ENCODE assay signal across 15 cellular contexts in the genomic region with DNA sequence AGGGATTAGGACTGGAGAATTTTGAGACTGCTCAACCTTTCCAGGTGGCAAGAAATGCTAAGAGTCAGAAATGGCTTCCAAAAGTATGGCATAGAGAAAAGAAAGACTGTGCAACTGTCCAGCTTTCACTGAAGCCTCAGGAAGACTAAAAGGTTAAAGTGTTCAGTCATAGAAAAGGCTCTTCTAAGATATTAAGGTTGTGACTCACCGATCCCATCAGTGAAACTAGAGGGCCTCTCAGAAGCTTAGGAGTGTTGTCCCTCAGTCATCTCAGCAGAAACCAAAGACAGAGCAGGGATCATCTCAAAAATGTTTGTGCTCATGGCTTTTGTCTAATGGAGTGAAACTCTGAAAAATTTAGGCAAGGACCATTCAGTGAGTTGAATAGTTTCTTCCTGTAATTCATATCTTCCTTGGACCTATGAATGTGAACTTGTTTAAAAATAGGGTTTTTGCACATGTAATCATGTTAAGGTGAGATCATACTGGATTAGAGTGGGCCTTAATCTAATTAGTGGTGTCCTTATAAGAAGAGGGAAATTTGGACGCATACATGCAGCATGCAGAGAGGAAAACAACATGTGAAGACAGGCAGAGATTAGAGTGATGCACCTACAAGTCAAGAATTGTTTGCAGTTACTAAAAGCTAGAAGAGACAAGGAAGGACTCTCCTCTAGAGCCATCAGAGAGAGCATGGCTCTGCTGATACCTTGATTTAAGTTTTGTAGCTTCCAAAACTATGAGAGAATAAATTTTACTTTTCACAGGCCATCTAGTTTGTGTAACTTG.
A peak's percentile ranks its signal among the peaks of the same experiment; 100 is the strongest.
DNase-seq lines count a peak whose midpoint lies in the region; ATAC-seq and TF ChIP-seq lines count a peak whose summit lies in the region.
"Had no signal": no experiment of that assay in that cellular context is flagged by ENCODE, and none has a peak within 500 bp of the region (broad histone marks: within the 10 kb centered on the region; RNA-seq: fewer than 3 reads in every experiment).

No MANE protein-coding gene starts in this region.

- ATAC-seq in left lung: peak; percentile 30
- ATAC-seq in HG02610 (IDR thresholded peaks at IDR 0.05; ENCODE audit: unreplicated experiment): no peak
- ATAC-seq: activated T-helper 17 cell treated with anti-CD3 and anti-CD28 coated beads, Interleukin-2, amount 50 U/mL, for 72 hours had no signal

- DNase-seq in COLO829 (ENCODE audit: low spot score) (peak; percentile 12), NCI-H82 treated with DMSO at 0.1 percent for 48 hours (lab: John Stamatoyannopoulos, UW; ENCODE audit: unreplicated experiment) (peak; percentile 90), dermis blood vessel endothelial cell (peak; percentile 29), left lung (no peak), NCI-H524 (lab: John Stamatoyannopoulos, UW) (no peak), NCI-H1694 treated with DMSO at 0.1 percent for 48 hours (lab: John Stamatoyannopoulos, UW) (no peak), NCI-H2171 treated with DMSO at 0.1 percent for 48 hours (lab: John Stamatoyannopoulos, UW) (no peak)
- DNase-seq: activated CD4-positive, alpha-beta memory T cell treated with anti-CD3 and anti-CD28 coated beads for 36 hours; kidney glomerular epithelial cell; MM.1S; NCI-H2107 had no signal

- no peaks in the 10 kb centered on the region for H3K4me1 ChIP-seq in left lung
- H3K4me1 ChIP-seq: ascending aorta had no signal

- H3K4me3 ChIP-seq in left lung: no peak overlapping the region
- H3K4me3 ChIP-seq: ascending aorta had no signal

- H3K27me3 ChIP-seq in left lung: no peaks in the 10 kb centered on the region
- H3K27me3 ChIP-seq: ascending aorta had no signal

- H3K36me3 ChIP-seq in left lung: no peaks in the 10 kb centered on the region
- H3K36me3 ChIP-seq: ascending aorta had no signal

- no peak overlapping the region for H3K27ac ChIP-seq in left lung
- H3K27ac ChIP-seq: ascending aorta, C4-2B had no signal

- no peaks in the 10 kb centered on the region for H3K9me3 ChIP-seq in left lung
- H3K9me3 ChIP-seq: ascending aorta had no signal

- no peak for TF ChIP-seq CTCF in left lung (IDR thresholded peaks at IDR 0.05)

- intact Hi-C loops in left lung (cut with DNase I): no loop called here

Comparison
In these comparisons a context has a peak if more than half of its experiments do, and no peak if none do; other contexts are left out.
1. DNase-seq: peak in COLO829 (single experiment), NCI-H82 treated with DMSO at 0.1 percent for 48 hours (single experiment) and dermis blood vessel endothelial cell (single experiment); none in left lung (0 of 2), NCI-H524 (0 of 2), NCI-H1694 treated with DMSO at 0.1 percent for 48 hours (single experiment) and NCI-H2171 treated with DMSO at 0.1 percent for 48 hours (single experiment).